Comparison of ENCODE assay signal across 8 cellular contexts in the genomic region with DNA sequence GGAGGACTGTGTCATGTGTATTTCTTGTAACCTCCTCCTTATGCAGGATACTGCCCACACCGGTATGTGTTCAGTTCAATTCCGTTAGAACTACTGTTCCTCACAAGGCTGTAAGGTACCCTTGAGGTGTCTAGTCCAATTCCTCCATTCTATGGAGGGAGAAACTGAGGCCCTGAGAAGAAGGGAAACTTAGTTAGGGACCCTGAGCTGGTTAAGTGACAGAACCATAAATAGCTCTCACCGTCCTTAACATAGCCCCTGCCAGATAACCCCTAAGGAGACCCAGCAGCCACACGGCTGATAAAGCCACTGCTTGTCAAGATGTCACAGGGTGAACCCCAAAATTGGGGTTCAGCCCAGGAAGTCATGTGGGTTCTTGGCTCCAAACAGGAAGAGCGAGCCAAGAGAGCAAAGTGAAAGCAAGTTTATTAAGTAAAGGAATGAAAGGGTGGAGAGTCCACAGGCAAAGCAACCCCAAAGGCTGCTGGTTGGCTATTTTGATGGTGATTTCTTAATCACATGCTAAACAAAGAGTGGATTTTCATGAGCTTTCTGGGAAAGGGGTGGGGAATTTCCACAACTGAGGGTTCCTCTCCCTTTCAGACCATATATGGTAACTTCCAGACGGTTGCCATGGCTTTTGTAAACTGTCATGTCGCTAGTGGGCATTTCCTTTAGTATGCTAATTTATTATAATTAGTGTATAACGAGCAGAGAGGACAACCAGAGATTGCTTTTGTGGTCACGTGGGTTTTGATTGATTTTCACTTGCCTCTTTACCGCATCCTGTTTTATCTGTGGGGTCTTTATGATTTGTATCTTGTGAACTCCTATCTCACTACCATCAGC.
A peak's percentile ranks its signal among the peaks of the same experiment; 100 is the strongest.
DNase-seq lines count a peak whose midpoint lies in the region; ATAC-seq and TF ChIP-seq lines count a peak whose summit lies in the region.

No MANE protein-coding gene starts in this region.

- no peak for TF ChIP-seq CTCF in NB4 (IDR thresholded peaks at IDR 0.05; ENCODE audit: low read depth, low read length)
- no peak for TF ChIP-seq CTCF in heart right ventricle (IDR thresholded peaks at IDR 0.05)
- TF ChIP-seq CTCF in chondrocyte (IDR thresholded peaks at IDR 0.05) = no peak

- no peak overlapping the region for H3K4me3 ChIP-seq in NB4 (ENCODE audit: low read depth, low read length)
- peak overlapping the region in 7 of 10 donors; percentile 21 to 50 (median 42) for H3K4me3 ChIP-seq in heart right ventricle

- CTCF ChIA-PET in activated naive CD4-positive, alpha-beta T cell treated with anti-CD3 and anti-CD28 coated beads for 36 hours (lab: Charles Lee) = interaction anchor here (0.8 to 2.1 kb wide), 3 partner anchors 32 to 234 kb away, joined by 4 to 7 read pairs (median 4); no protein-coding TSS in a partner anchor

- peaks cover 2% of the 10 kb centered on the region for H3K9me3 Mint-ChIP-seq in activated naive CD4-positive, alpha-beta T cell treated with anti-CD3 and anti-CD28 coated beads for 36 hours
- no peaks in the 10 kb centered on the region for H3K9me3 Mint-ChIP-seq in chondrocyte (ENCODE audit: low read depth)

- peak; percentile 73 for ATAC-seq in GM21825 (IDR thresholded peaks at IDR 0.05; ENCODE audit: unreplicated experiment)
- peak; percentile 66 to 90 (median 76) for ATAC-seq in heart right ventricle

- DNase-seq in NB4 (ENCODE audit: low read depth) (peak; percentile 31), heart right ventricle (peak in 1 of 2 donors; percentile 63), pons (ENCODE audit: low spot score) (peak; percentile 99), chondrocyte (ENCODE audit: low spot score) (no peak), DMS79 treated with DMSO at 0.1 percent for 48 hours (lab: John Stamatoyannopoulos, UW) (no peak)
- peak; percentile 80 for DNase-seq in activated naive CD4-positive, alpha-beta T cell treated with anti-CD3 and anti-CD28 coated beads for 36 hours

- peak overlapping the region; percentile 13 for H3K9ac ChIP-seq in ES-I3 (ENCODE audit: low read depth, low read length)

- no peaks in the 10 kb centered on the region for H3K9me3 ChIP-seq in ES-I3 (ENCODE audit: control insufficient read depth, insufficient read depth, low read length)
- H3K9me3 ChIP-seq in heart right ventricle = no peaks in the 10 kb centered on the region

- H3K27ac ChIP-seq in heart right ventricle = peak overlapping the region in 9 of 10 donors; percentile 25 to 88 (median 59)

- no peaks in the 10 kb centered on the region for H3K27me3 ChIP-seq in heart right ventricle

- 38 to 46% methylated on average over 10 of the region's 10 CpGs for WGBS in heart right ventricle, 2 donors

- intact Hi-C loops in activated naive CD4-positive, alpha-beta T cell treated with anti-CD3 and anti-CD28 coated beads for 36 hours (cut with micrococcal nuclease) = loop anchor here (1.0 to 5.0 kb wide), 8 partner anchors 33 to 561 kb away; partner anchors contain the start of genes CCDC88A, CLHC1, EML6 and PPP4R3B
- intact Hi-C loops in heart right ventricle (cut with DNase I) = no loop called here

- peak overlapping the region; percentile 95 for H3K27ac Mint-ChIP-seq in activated naive CD4-positive, alpha-beta T cell treated with anti-CD3 and anti-CD28 coated beads for 36 hours
- no peak overlapping the region for H3K27ac Mint-ChIP-seq in chondrocyte (ENCODE audit: unreplicated experiment)

- TF ChIP-seq POLR2A in NB4 (IDR thresholded peaks at IDR 0.05; ENCODE audit: extremely low read depth, insufficient read length) = no peak

- H3K27me3 Mint-ChIP-seq in activated naive CD4-positive, alpha-beta T cell treated with anti-CD3 and anti-CD28 coated beads for 36 hours (ENCODE audit: low read depth) = no peaks in the 10 kb centered on the region
- no peaks in the 10 kb centered on the region for H3K27me3 Mint-ChIP-seq in chondrocyte (ENCODE audit: low read depth)

- H3K36me3 ChIP-seq in ES-I3 (ENCODE audit: insufficient read depth, low read length) (no peaks in the 10 kb centered on the region), heart right ventricle (no peaks in the 10 kb centered on the region)

- H3K4me3 Mint-ChIP-seq in activated naive CD4-positive, alpha-beta T cell treated with anti-CD3 and anti-CD28 coated beads for 36 hours = peak overlapping the region; percentile 75
- no peak overlapping the region for H3K4me3 Mint-ChIP-seq in chondrocyte (ENCODE audit: unreplicated experiment)

- H3K4me1 Mint-ChIP-seq in activated naive CD4-positive, alpha-beta T cell treated with anti-CD3 and anti-CD28 coated beads for 36 hours (ENCODE audit: low read depth) = peaks cover 25% of the 10 kb centered on the region
- peaks cover 12% of the 10 kb centered on the region for H3K4me1 Mint-ChIP-seq in chondrocyte (ENCODE audit: low read depth)

- no peaks in the 10 kb centered on the region for H3K36me3 Mint-ChIP-seq in activated naive CD4-positive, alpha-beta T cell treated with anti-CD3 and anti-CD28 coated beads for 36 hours (ENCODE audit: low read depth)
- no peaks in the 10 kb centered on the region for H3K36me3 Mint-ChIP-seq in chondrocyte (ENCODE audit: low read depth)

- H3K4me1 ChIP-seq in ES-I3 (ENCODE audit: insufficient read depth, low read length) (peaks cover 35% of the 10 kb centered on the region), heart right ventricle (peaks cover 0 to 49% (median 6%) of the 10 kb centered on the region in 9 donors)

Comparison
In these comparisons a context has a peak if more than half of its experiments do, and no peak if none do; other contexts are left out.
1. DNase-seq: peak in NB4 (single experiment), activated naive CD4-positive, alpha-beta T cell treated with anti-CD3 and anti-CD28 coated beads for 36 hours (single experiment) and pons (single experiment); none in chondrocyte (single experiment) and DMS79 treated with DMSO at 0.1 percent for 48 hours (single experiment).